Comparison of ENCODE assay signal across 19 cellular contexts in the genomic region with DNA sequence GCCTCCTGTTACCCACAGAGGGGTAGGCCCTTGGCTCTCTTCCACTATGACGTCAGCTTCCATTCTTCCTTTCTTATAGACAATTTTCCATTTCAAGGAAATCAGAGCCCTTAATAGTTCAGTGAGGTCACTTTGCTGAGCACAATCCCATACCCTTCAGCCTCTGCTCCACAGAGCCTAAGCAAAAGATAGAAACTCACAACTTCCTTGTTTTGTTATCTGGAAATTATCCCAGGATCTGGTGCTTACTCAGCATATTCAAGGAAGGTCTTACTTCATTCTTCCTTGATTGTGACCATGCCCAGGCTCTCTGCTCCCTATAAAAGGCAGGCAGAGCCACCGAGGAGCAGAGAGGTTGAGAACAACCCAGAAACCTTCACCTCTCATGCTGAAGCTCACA. TPM values are rescaled to one million over a fixed set of nuclear protein-coding genes. Genes with fewer than 3 reads are reported as not detected.
DNase-seq lines count a peak whose midpoint lies in the region; ATAC-seq, FAIRE-seq and TF ChIP-seq lines count a peak whose summit lies in the region.
"Had no signal": no experiment of that assay in that cellular context is flagged by ENCODE, and none has a peak within 500 bp of the region (broad histone marks: within the 10 kb centered on the region; RNA-seq: fewer than 3 reads in every experiment).

A gene (plus strand): TSS at position 349 of the 400 bp plus-strand sequence. CDS start 67 bp downstream, outside the sequence.

- H3K27me3 ChIP-seq in muscle layer of duodenum (ENCODE audit: low read depth, low read length): no peaks in the 10 kb centered on the region
- H3K27me3 ChIP-seq: body of pancreas, upper lobe of left lung had no signal

- POLR2A ChIA-PET in A549 (lab: Yijun Ruan, JAX): no interaction called here

- no peak for TF ChIP-seq POLR2A in A549 (IDR thresholded peaks at IDR 0.05; ENCODE audit: low read length)

- no peak for FAIRE-seq in A549 (lab: Jason Lieb, UNC)

- H3K4me1 ChIP-seq in A549 (no peaks in the 10 kb centered on the region), muscle layer of duodenum (ENCODE audit: control insufficient read depth in 1 of 2, insufficient read depth in 2 of 2, low read length in 2 of 2) (peaks cover 0 to 6% of the 10 kb centered on the region in 2 donors)
- H3K4me1 ChIP-seq: body of pancreas had no signal

- H3K36me3 ChIP-seq in muscle layer of duodenum (ENCODE audit: control insufficient read depth in 1 of 2, insufficient read depth in 2 of 2, low read length in 2 of 2): no peaks in the 10 kb centered on the region
- H3K36me3 ChIP-seq: lower lobe of right lung, upper lobe of left lung had no signal

- CTCF ChIA-PET in A549 (lab: Yijun Ruan, JAX): interaction anchor here (0.8 to 8.2 kb wide), 4 partner anchors 13 to 119 kb away, joined by 3 to 51 read pairs (median 4); no protein-coding TSS in a partner anchor

- H3K4me3 ChIP-seq in A549 (no peak within 1 kb of the TSS), muscle layer of duodenum (ENCODE audit: low read depth in 1 of 2, low read length in 2 of 2) (no peak within 1 kb of the TSS)
- H3K4me3 ChIP-seq: body of pancreas, GM23338, lower lobe of right lung, upper lobe of left lung had no signal

- no peak within 1 kb of the TSS for H3K4me2 ChIP-seq in A549
- H3K4me2 ChIP-seq: GM23338, SK-N-SH had no signal

- H3K27ac ChIP-seq in A549: no peak within 1 kb of the TSS
- H3K27ac ChIP-seq in muscle layer of duodenum (ENCODE audit: low read length): peak within 1 kb of the TSS; percentile 3
- H3K27ac ChIP-seq: body of pancreas, lower lobe of right lung, VCaP had no signal

- no peak for TF ChIP-seq EP300 in A549 (IDR thresholded peaks at IDR 0.05)

- ATAC-seq in A549 (no peak), GM21825 (IDR thresholded peaks at IDR 0.05; ENCODE audit: unreplicated experiment) (no peak), HG03039 (IDR thresholded peaks at IDR 0.05; ENCODE audit: unreplicated experiment) (no peak)
- ATAC-seq: body of pancreas, lower lobe of right lung had no signal

- DNase-seq in A549 (ENCODE audit: low read depth in 1 of 2, low spot score in 1 of 2): no peak
- DNase-seq in OCI-M1 (lab: John Stamatoyannopoulos, UW): peak; percentile 25
- peak; percentile 16 for DNase-seq in globus pallidus (ENCODE audit: low spot score)
- no peak for DNase-seq in head of caudate nucleus
- no peak for DNase-seq in NCI-H2171 treated with DMSO at 0.1 percent for 48 hours (lab: John Stamatoyannopoulos, UW)
- DNase-seq: activated CD4-positive, alpha-beta T cell treated with anti-CD3 and anti-CD28 coated beads, Interleukin-2, amount 10 ng/mL, durations not matched to agents 7 days and 5 days; activated CD8-positive, alpha-beta memory T cell treated with anti-CD3 and anti-CD28 coated beads, Interleukin-2, amount 50 U/mL, for 48 hours; activated naive CD8-positive, alpha-beta T cell treated with anti-CD3 and anti-CD28 coated beads for 36 hours; body of pancreas; NCI-H1417 treated with DMSO at 0.1 percent for 48 hours; SK-N-SH; upper lobe of left lung had no signal

- TF ChIP-seq CTCF in A549 (IDR thresholded peaks at IDR 0.05): no peak

- TF ChIP-seq RAD21 in A549 (conservative IDR thresholded peaks at IDR 0.05 in 1 of 2, IDR thresholded peaks at IDR 0.05 in 1 of 2): no peak

- H3K9me3 ChIP-seq in A549: no peaks in the 10 kb centered on the region; the same call in 2 of the 3 replicates
- no peaks in the 10 kb centered on the region for H3K9me3 ChIP-seq in muscle layer of duodenum (ENCODE audit: control insufficient read depth in 1 of 2, low read length in 2 of 2)
- H3K9me3 ChIP-seq: body of pancreas, SK-N-SH had no signal

- WGBS in A549 (ENCODE audit: missing lambda C conversion rate): 60% methylated on average over 2 of the region's 2 CpGs

- intact Hi-C loops in head of caudate nucleus (cut with DNase I): no loop called here

TF ChIP-seq in A549, 52 proteins besides CTCF, POLR2A, EP300 and RAD21:
- TF ChIP-seq EHMT2 (IDR thresholded peaks at IDR 0.05; ENCODE audit: low read depth): no peak
- TF ChIP-seq, protein P1, sequence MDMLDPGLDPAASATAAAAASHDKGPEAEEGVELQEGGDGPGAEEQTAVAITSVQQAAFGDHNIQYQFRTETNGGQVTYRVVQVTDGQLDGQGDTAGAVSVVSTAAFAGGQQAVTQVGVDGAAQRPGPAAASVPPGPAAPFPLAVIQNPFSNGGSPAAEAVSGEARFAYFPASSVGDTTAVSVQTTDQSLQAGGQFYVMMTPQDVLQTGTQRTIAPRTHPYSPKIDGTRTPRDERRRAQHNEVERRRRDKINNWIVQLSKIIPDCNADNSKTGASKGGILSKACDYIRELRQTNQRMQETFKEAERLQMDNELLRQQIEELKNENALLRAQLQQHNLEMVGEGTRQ (IDR thresholded peaks at IDR 0.05): no peak
- peak; percentile 93 for TF ChIP-seq MAFK (IDR thresholded peaks at IDR 0.05; ENCODE audit: partially characterized antibody)
- no peak for TF ChIP-seq MAZ (IDR thresholded peaks at IDR 0.05; ENCODE audit: borderline replicate concordance, low read depth, low read length)

RNA-seq across cellular contexts. Expression of the gene that starts here (rescaled TPM):
- not detected in 2 replicates for polyA plus RNA-seq in A549 (2011; rRNA removed)
- not detected in 2 replicates for polyA plus RNA-seq in A549 (2012; cell fraction: cytosol; rRNA removed)
- not detected in 2 replicates for polyA plus RNA-seq in A549 (2012; cell fraction: nucleus; rRNA removed)
- not detected in 3 replicates for polyA plus RNA-seq in A549 (2017; fragmentation: RNase III; extraction: RNeasy Plus Mini Kit Qiagen cat#74134 plus additional on column Dnase treatment)
- not detected in 2 replicates for polyA minus RNA-seq in A549 (2011; rRNA and poly(A)+ RNA removed)
- polyA plus RNA-seq: CD4-positive, CD25-positive, alpha-beta regulatory T cell; GM23338; SK-N-SH had no signal

Comparison
In these comparisons a context has a peak if more than half of its experiments do, and no peak if none do; other contexts are left out.
1. DNase-seq: peak in OCI-M1 (single experiment) and globus pallidus (single experiment); none in A549 (0 of 2), head of caudate nucleus (0 of 42) and NCI-H2171 treated with DMSO at 0.1 percent for 48 hours (single experiment).